21 cellular contexts compared by ENCODE assay signal in the genomic region with DNA sequence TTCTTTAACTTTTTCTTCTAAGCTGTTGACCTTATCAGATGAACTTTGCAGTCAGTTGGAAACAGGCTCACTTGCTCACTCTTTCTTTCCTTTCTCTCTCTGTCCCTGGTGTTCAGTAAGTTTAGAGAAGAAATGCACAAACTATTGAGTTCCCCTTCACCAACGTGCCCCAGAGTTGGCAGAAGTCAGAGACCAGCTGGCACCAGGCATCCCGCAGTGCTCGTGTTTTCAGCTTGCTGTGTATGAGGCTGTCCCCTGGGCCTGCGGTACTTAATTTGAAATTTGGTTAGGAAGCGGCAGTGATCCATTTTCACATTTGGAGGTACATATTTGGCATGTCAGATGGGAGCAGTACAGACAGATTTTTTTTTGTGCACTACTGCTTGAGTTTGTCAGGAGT.
DNase-seq lines count a peak whose midpoint lies in the region; ATAC-seq and TF ChIP-seq lines count a peak whose summit lies in the region.
"Had no signal": no experiment of that assay in that cellular context is flagged by ENCODE, and none has a peak within 500 bp of the region (broad histone marks: within the 10 kb centered on the region; RNA-seq: fewer than 3 reads in every experiment).

No MANE protein-coding gene starts in this region.

- H3K4me3 ChIP-seq in subcutaneous abdominal adipose tissue (ENCODE audit: low read depth in 1 of 5, low read length in 5 of 5): no peak overlapping the region
- no peak overlapping the region for H3K4me3 ChIP-seq in mucosa of descending colon
- H3K4me3 ChIP-seq: colonic mucosa, GM12878, GM23338, neural progenitor cell, vagina had no signal

- H3K4me3 Mint-ChIP-seq in activated T-cell treated with anti-CD3 and anti-CD28 coated beads, Interleukin-2, amount 50 U/mL, for 72 hours: no peak overlapping the region
- H3K4me3 Mint-ChIP-seq: CD4-positive, alpha-beta T cell; GM23338; memory B cell; neural progenitor cell; stimulated activated naive CD8-positive, alpha-beta T cell treated with anti-CD3 and anti-CD28 coated beads, Interleukin-15, amount 100 ng/mL, for 72 hours had no signal

- peak overlapping the region; percentile 1 for H3K27ac Mint-ChIP-seq in activated T-cell treated with anti-CD3 and anti-CD28 coated beads, Interleukin-2, amount 50 U/mL, for 72 hours
- H3K27ac Mint-ChIP-seq: CD4-positive, alpha-beta T cell; GM23338; memory B cell; neural progenitor cell; stimulated activated naive CD8-positive, alpha-beta T cell treated with anti-CD3 and anti-CD28 coated beads, Interleukin-15, amount 100 ng/mL, for 72 hours had no signal

- ATAC-seq in activated T-cell treated with anti-CD3 and anti-CD28 coated beads, Interleukin-2, amount 50 U/mL, for 72 hours (replicated peaks in 1 of 2): no peak
- ATAC-seq in HG02588 (IDR thresholded peaks at IDR 0.05; ENCODE audit: unreplicated experiment) (no peak), mucosa of descending colon (no peak)
- ATAC-seq: GM12878; GM23338; stimulated activated naive CD8-positive, alpha-beta T cell treated with anti-CD3 and anti-CD28 coated beads, Interleukin-15, amount 100 ng/mL, for 72 hours had no signal

- no peaks in the 10 kb centered on the region for H3K9me3 Mint-ChIP-seq in activated T-cell treated with anti-CD3 and anti-CD28 coated beads, Interleukin-2, amount 50 U/mL, for 72 hours
- H3K9me3 Mint-ChIP-seq: CD4-positive, alpha-beta T cell; GM23338; memory B cell; neural progenitor cell; stimulated activated naive CD8-positive, alpha-beta T cell treated with anti-CD3 and anti-CD28 coated beads, Interleukin-15, amount 100 ng/mL, for 72 hours had no signal

- peak overlapping the region; percentile 12 for H3K27ac ChIP-seq in subcutaneous abdominal adipose tissue (ENCODE audit: low read depth, low read length)
- H3K27ac ChIP-seq: colonic mucosa, KMS-11, neural progenitor cell, vagina, WERI-Rb-1 had no signal

- no peaks in the 10 kb centered on the region for H3K27me3 ChIP-seq in subcutaneous abdominal adipose tissue (ENCODE audit: control insufficient read depth in 5 of 5, insufficient read depth in 4 of 5, low read length in 5 of 5)
- H3K27me3 ChIP-seq: colonic mucosa, neural progenitor cell, vagina had no signal

- intact Hi-C loops in mucosa of descending colon (cut with DNase I, micrococcal nuclease): no loop called here

- no peaks in the 10 kb centered on the region for H3K4me1 Mint-ChIP-seq in activated T-cell treated with anti-CD3 and anti-CD28 coated beads, Interleukin-2, amount 50 U/mL, for 72 hours (ENCODE audit: low read depth)

- H3K36me3 ChIP-seq in subcutaneous abdominal adipose tissue (ENCODE audit: control insufficient read depth in 5 of 5, insufficient read depth in 5 of 5, low read length in 5 of 5) (no peaks in the 10 kb centered on the region), mucosa of descending colon (ENCODE audit: low read depth) (no peaks in the 10 kb centered on the region)
- H3K36me3 ChIP-seq: colonic mucosa, neural progenitor cell, vagina, WERI-Rb-1 had no signal

- no peaks in the 10 kb centered on the region for H3K27me3 Mint-ChIP-seq in activated T-cell treated with anti-CD3 and anti-CD28 coated beads, Interleukin-2, amount 50 U/mL, for 72 hours (ENCODE audit: low read depth)
- H3K27me3 Mint-ChIP-seq: CD4-positive, alpha-beta T cell; memory B cell; stimulated activated naive CD8-positive, alpha-beta T cell treated with anti-CD3 and anti-CD28 coated beads, Interleukin-15, amount 100 ng/mL, for 72 hours had no signal

- H3K4me1 ChIP-seq in subcutaneous abdominal adipose tissue (ENCODE audit: control insufficient read depth in 5 of 5, insufficient read depth in 5 of 5, low read length in 5 of 5) (peaks cover 5 to 17% (median 14%) of the 10 kb centered on the region in 5 donors), mucosa of descending colon (ENCODE audit: low read depth) (no peaks in the 10 kb centered on the region)
- H3K4me1 ChIP-seq: colonic mucosa, vagina had no signal

- H3K9me3 ChIP-seq in subcutaneous abdominal adipose tissue (ENCODE audit: control insufficient read depth in 5 of 5, low read length in 5 of 5): no peaks in the 10 kb centered on the region
- H3K9me3 ChIP-seq in mucosa of descending colon: no peaks in the 10 kb centered on the region
- H3K9me3 ChIP-seq: colonic mucosa, vagina had no signal

- DNase-seq in activated T-cell treated with anti-CD3 and anti-CD28 coated beads, Interleukin-2, amount 50 U/mL, for 72 hours: no peak
- no peak for DNase-seq in activated T-cell treated with anti-CD3 and anti-CD28 coated beads, Interleukin-2, amount 50 U/mL, for 1 hour
- DNase-seq in NCI-H446 (lab: John Stamatoyannopoulos, UW): peak; percentile 53 to 77
- DNase-seq in fibroblast of gingiva (ENCODE audit: low read depth): peak; percentile 50
- DNase-seq in COLO668 (lab: John Stamatoyannopoulos, UW; ENCODE audit: unreplicated experiment): no peak
- no peak for DNase-seq in mucosa of descending colon
- DNase-seq: CD4-positive, alpha-beta T cell; colonic mucosa; NCI-H146; stimulated activated CD4-positive, alpha-beta T cell treated with anti-CD3 and anti-CD28 coated beads, Interleukin-15, amount 100 ng/mL, for 24 hours; stimulated activated naive CD8-positive, alpha-beta T cell treated with anti-CD3 and anti-CD28 coated beads, Interleukin-15, amount 100 ng/mL, for 72 hours; T-helper 1 cell; WERI-Rb-1 had no signal

- no peak for TF ChIP-seq CTCF in mucosa of descending colon (IDR thresholded peaks at IDR 0.05)

- H3K9ac ChIP-seq in subcutaneous abdominal adipose tissue (ENCODE audit: low read length in 5 of 5): peak overlapping the region in 1 of 5 donors; percentile 0
- H3K9ac ChIP-seq: KMS-11, neural progenitor cell had no signal

- H3K36me3 Mint-ChIP-seq in activated T-cell treated with anti-CD3 and anti-CD28 coated beads, Interleukin-2, amount 50 U/mL, for 72 hours (ENCODE audit: insufficient read depth in 2 of 2): no peaks in the 10 kb centered on the region
- H3K36me3 Mint-ChIP-seq: neural progenitor cell had no signal

Comparison
In these comparisons a context has a peak if more than half of its experiments do, and no peak if none do; other contexts are left out.
1. DNase-seq: peak in NCI-H446 (2 of 2) and fibroblast of gingiva (single experiment); none in activated T-cell treated with anti-CD3 and anti-CD28 coated beads, Interleukin-2, amount 50 U/mL, for 72 hours (0 of 2), activated T-cell treated with anti-CD3 and anti-CD28 coated beads, Interleukin-2, amount 50 U/mL, for 1 hour (single experiment), COLO668 (single experiment) and mucosa of descending colon (0 of 3).